In the genomic region with DNA sequence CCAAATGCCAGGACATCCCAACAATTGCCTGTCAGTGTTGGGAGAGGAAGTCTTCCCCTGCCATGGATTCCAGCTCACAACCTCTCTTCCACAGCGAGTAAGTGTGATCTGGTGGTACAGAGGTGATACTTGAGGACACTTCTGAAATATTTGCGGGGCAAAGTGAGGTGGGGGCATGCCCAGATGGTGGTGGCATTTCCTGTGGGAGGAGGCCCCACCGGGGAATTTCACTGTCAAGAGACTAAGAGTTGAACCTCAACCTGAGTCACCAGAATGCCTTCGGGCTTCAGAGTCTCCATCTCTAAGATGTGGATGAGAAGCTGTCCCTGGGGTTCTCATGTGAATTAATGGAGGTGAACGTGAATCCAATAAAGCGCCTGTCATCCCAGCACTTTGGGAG, we compare ENCODE assay signal across 17 cellular contexts.
A peak's percentile ranks its signal among the peaks of the same experiment; 100 is the strongest.
DNase-seq lines count a peak whose midpoint lies in the region; ATAC-seq and FAIRE-seq lines count a peak whose summit lies in the region.
"Had no signal": no experiment of that assay in that cellular context is flagged by ENCODE, and none has a peak within 500 bp of the region (broad histone marks: within the 10 kb centered on the region; RNA-seq: fewer than 3 reads in every experiment).

No MANE protein-coding gene starts in this region.

- DNase-seq in GM03348 (ENCODE audit: low spot score) (peak; percentile 34), RCC 7860 (ENCODE audit: low spot score) (peak; percentile 77), dedifferentiated amniotic fluid mesenchymal stem cell (ENCODE audit: extremely low spot score) (peak; percentile 18), urothelium cell line (ENCODE audit: low spot score) (peak; percentile 69), C1 segment of cervical spinal cord (lab: John Stamatoyannopoulos, UW) (no peak), activated gamma-delta T cell (lab: John Stamatoyannopoulos, UW) (no peak)
- DNase-seq: activated CD4-positive, alpha-beta T cell treated with anti-CD3 and anti-CD28 coated beads for 48 hours; activated effector memory CD4-positive, alpha-beta T cell treated with anti-CD3 and anti-CD28 coated beads, Interleukin-2, amount 50 U/mL, for 16 hours; DMS153; H7; left colon; NCI-H1436; NCI-H2171; NCI-H774; stimulated activated CD8-positive, alpha-beta memory T cell treated with anti-CD3 and anti-CD28 coated beads, Interleukin-4, amount 100 ng/mL, for 48 hours; substantia nigra had no signal

- ATAC-seq in HG03175 (IDR thresholded peaks at IDR 0.05; ENCODE audit: unreplicated experiment) = no peak
- ATAC-seq: left colon had no signal

- FAIRE-seq in RCC 7860 (lab: Jason Lieb, UNC) (peak; percentile 85), urothelium cell line (lab: Jason Lieb, UNC) (no peak)

Comparison
In these comparisons a context has a peak if more than half of its experiments do, and no peak if none do; other contexts are left out.
1. DNase-seq: peak in GM03348 (single experiment), RCC 7860 (single experiment), dedifferentiated amniotic fluid mesenchymal stem cell (single experiment) and urothelium cell line (single experiment); none in C1 segment of cervical spinal cord (0 of 14) and activated gamma-delta T cell (single experiment).